In genomic region chr7:155533827-155534690, GRCh38 we compare ENCODE assay signal across 8 cellular contexts. TPM values are rescaled to one million over a fixed set of nuclear protein-coding genes. Genes with fewer than 3 reads are reported as not detected.
DNase-seq lines count a peak whose midpoint lies in the region; ATAC-seq and TF ChIP-seq lines count a peak whose summit lies in the region.

No MANE protein-coding gene starts in this region.

- DNase-seq in G401 (ENCODE audit: low spot score) (peak; percentile 64), endothelial cell (ENCODE audit: low spot score) (peak; percentile 75), neuronal stem cell (ENCODE audit: low spot score) (peak; percentile 65), SHP77 (lab: John Stamatoyannopoulos, UW) (no peak), breast epithelium (ENCODE audit: low spot score in 2 of 2) (no peak)

- no peak overlapping the region for H3K27ac Mint-ChIP-seq in endothelial cell (ENCODE audit: unreplicated experiment)

- peak overlapping the region; percentile 79 for H3K4me2 ChIP-seq in neuronal stem cell (ENCODE audit: insufficient read depth, low read length, poor library complexity, severe bottlenecking)

- H2BK5ac ChIP-seq in neuronal stem cell (ENCODE audit: low read length): no peak overlapping the region

- in situ Hi-C loops in G401 (cut with HindIII; ENCODE audit: low sequenced_read_pairs): no loop called here

- H3K4me3 ChIP-seq in neuronal stem cell (ENCODE audit: low read length in 2 of 2): peak overlapping the region; percentile 41 to 81
- H3K4me3 ChIP-seq in breast epithelium: peak overlapping the region in 1 of 3 donors; percentile 54

- H3K9me3 ChIP-seq in neuronal stem cell (replicated peaks in 1 of 2; ENCODE audit: control insufficient read depth in 2 of 2, insufficient read depth in 1 of 2, low read depth in 1 of 2, low read length in 2 of 2): peaks cover 0 to 1% of the 10 kb centered on the region in 2 donors
- no peaks in the 10 kb centered on the region for H3K9me3 ChIP-seq in breast epithelium

- no peaks in the 10 kb centered on the region for H3K79me1 ChIP-seq in neuronal stem cell (ENCODE audit: low read depth, low read length)

- WGBS in neuronal stem cell (ENCODE audit: extremely low coverage in 2 of 2, insufficient read length in 2 of 2, insufficient replicate concordance in 1 of 2), 2 donors: no CpG with 5 or more reads among the region's 27 CpGs

- H3K27me3 ChIP-seq in neuronal stem cell (ENCODE audit: control insufficient read depth in 3 of 3, insufficient read depth in 3 of 3, low read depth in 1 of 3, low read length in 3 of 3) (peaks cover 8 to 54% (median 9%) of the 10 kb centered on the region in 3 experiments), breast epithelium (peaks cover 0 to 69% of the 10 kb centered on the region in 2 donors)

- peaks cover 14% of the 10 kb centered on the region for H3K27me3 Mint-ChIP-seq in endothelial cell (ENCODE audit: unreplicated experiment)

- H2BK12ac ChIP-seq in neuronal stem cell (ENCODE audit: low read length): peak overlapping the region; percentile 25

- H3K27ac ChIP-seq in neuronal stem cell (replicated peaks; ENCODE audit: low read length) (no peak overlapping the region), breast epithelium (no peak overlapping the region)

- H2AFZ ChIP-seq in neuronal stem cell (ENCODE audit: low read length): peak overlapping the region; percentile 91

- intact Hi-C loops in breast epithelium (cut with DNase I; ENCODE audit: low total_unique reads): no loop called here

- no peak overlapping the region for H3K9ac ChIP-seq in neuronal stem cell (ENCODE audit: low read depth, low read length, poor library complexity)

- H3K36me3 ChIP-seq in neuronal stem cell (replicated peaks in 1 of 2; ENCODE audit: control insufficient read depth in 2 of 2, insufficient read depth in 2 of 2, low read length in 2 of 2): peaks cover 0 to 3% of the 10 kb centered on the region in 2 donors
- H3K36me3 ChIP-seq in breast epithelium: no peaks in the 10 kb centered on the region

- H3K9me3 Mint-ChIP-seq in endothelial cell (ENCODE audit: unreplicated experiment): no peaks in the 10 kb centered on the region

- peak overlapping the region; percentile 62 for H3K18ac ChIP-seq in neuronal stem cell (ENCODE audit: low read length)

- peak; percentile 62 for TF ChIP-seq CTCF in endothelial cell (IDR thresholded peaks at IDR 0.05; ENCODE audit: unreplicated experiment)
- TF ChIP-seq CTCF in breast epithelium (IDR thresholded peaks at IDR 0.05): peak in 1 of 3 donors; percentile 8

- H3K4me1 Mint-ChIP-seq in endothelial cell (ENCODE audit: unreplicated experiment): peaks cover 14% of the 10 kb centered on the region

- H3K4me3 Mint-ChIP-seq in endothelial cell (ENCODE audit: unreplicated experiment): peak overlapping the region; percentile 83

- ATAC-seq in HG03342 (IDR thresholded peaks at IDR 0.05; ENCODE audit: unreplicated experiment): peak; percentile 61
- ATAC-seq in SK-N-SH treated with all-trans-retinoic acid at 6 μM for 48 hours: peak; percentile 86
- no peak for ATAC-seq in GM21717 (IDR thresholded peaks at IDR 0.05; ENCODE audit: unreplicated experiment)

- H3K4ac ChIP-seq in neuronal stem cell (ENCODE audit: low read length): no peak overlapping the region

- H3K36me3 Mint-ChIP-seq in endothelial cell (ENCODE audit: low read depth, unreplicated experiment): peaks cover 4% of the 10 kb centered on the region

- H2BK15ac ChIP-seq in neuronal stem cell (ENCODE audit: low read length): no peak overlapping the region

- H3K23ac ChIP-seq in neuronal stem cell (ENCODE audit: low read depth, low read length, poor library complexity): no peak overlapping the region

- TF ChIP-seq POLR2A in breast epithelium (IDR thresholded peaks at IDR 0.05): no peak

- no peak overlapping the region for H2BK120ac ChIP-seq in neuronal stem cell (ENCODE audit: low read depth, low read length)

- no peak overlapping the region for H4K91ac ChIP-seq in neuronal stem cell (ENCODE audit: low read depth, low read length, poor library complexity)

- H3K14ac ChIP-seq in neuronal stem cell (ENCODE audit: low read length): peak overlapping the region; percentile 65

- H2AK5ac ChIP-seq in neuronal stem cell (ENCODE audit: low read depth, low read length): no peak overlapping the region

- H3K4me1 ChIP-seq in neuronal stem cell (ENCODE audit: control insufficient read depth in 2 of 2, insufficient read depth in 1 of 2, low read depth in 1 of 2, low read length in 2 of 2): peaks cover 18 to 41% of the 10 kb centered on the region in 2 donors
- peaks cover 0 to 4% of the 10 kb centered on the region in 2 donors for H3K4me1 ChIP-seq in breast epithelium

- peak overlapping the region; percentile 8 for H4K8ac ChIP-seq in neuronal stem cell (ENCODE audit: low read depth, low read length)

TF ChIP-seq in SK-N-SH treated with all-trans-retinoic acid at 6 μM for 48 hours, 23 proteins besides CTCF, POLR2A, EP300 and RAD21 (continues in another document):
- TF ChIP-seq ARNTL (CRISPR knock-in tag; IDR thresholded peaks at IDR 0.05; ENCODE audit: borderline replicate concordance, low read depth): no peak
- no peak for TF ChIP-seq CREB5 (CRISPR knock-in tag; IDR thresholded peaks at IDR 0.05; ENCODE audit: low read depth)
- no peak for TF ChIP-seq TSHZ2 (CRISPR knock-in tag; IDR thresholded peaks at IDR 0.05)
- TF ChIP-seq ISL1 (CRISPR knock-in tag; IDR thresholded peaks at IDR 0.05): no peak
- TF ChIP-seq ESRRG (CRISPR knock-in tag; IDR thresholded peaks at IDR 0.05): no peak
- no peak for TF ChIP-seq ZFP30 (CRISPR knock-in tag; IDR thresholded peaks at IDR 0.05)
- TF ChIP-seq GLIS3 (CRISPR knock-in tag; IDR thresholded peaks at IDR 0.05): no peak
- no peak for TF ChIP-seq ZC3H10 (CRISPR knock-in tag; IDR thresholded peaks at IDR 0.05)
- TF ChIP-seq RARB (CRISPR knock-in tag; IDR thresholded peaks at IDR 0.05): no peak
- no peak for TF ChIP-seq PPARA (CRISPR knock-in tag; IDR thresholded peaks at IDR 0.05; ENCODE audit: borderline replicate concordance)
- TF ChIP-seq OSR1 (CRISPR knock-in tag; IDR thresholded peaks at IDR 0.05): no peak
- no peak for TF ChIP-seq POU6F1 (CRISPR knock-in tag; IDR thresholded peaks at IDR 0.05; ENCODE audit: borderline replicate concordance, low read depth)
- no peak for TF ChIP-seq ZNF565 (CRISPR knock-in tag; conservative IDR thresholded peaks at IDR 0.05; ENCODE audit: low read depth)

RNA-seq across cellular contexts. Expression of gene CNPY1, which starts 12.3 kb away (rescaled TPM):
- total RNA-seq in G401 (2014; rRNA removed; shearing (Covaris generic)): not detected in 2 replicates
- total RNA-seq in endothelial cell (ENCODE audit: unreplicated experiment) (not detected), breast epithelium (under 1 TPM in 1 of 3 donors, not detected in 2; 0.29 TPM)
- polyA plus RNA-seq in neuronal stem cell (2013, experiment 1 of 2): not detected
- polyA plus RNA-seq in neuronal stem cell (2013, experiment 2 of 2): not detected

Comparison
In these comparisons a context has a peak if more than half of its experiments do, and no peak if none do; other contexts are left out.
1. DNase-seq: peak in G401 (single experiment), endothelial cell (single experiment) and neuronal stem cell (single experiment); none in SHP77 (0 of 2) and breast epithelium (0 of 2).